ENCODE assay signal across 15 cellular contexts in genomic region chrX:74211911-74212310, GRCh38.
DNase-seq lines count a peak whose midpoint lies in the region; ATAC-seq, FAIRE-seq and TF ChIP-seq lines count a peak whose summit lies in the region.
"Had no signal": no experiment of that assay in that cellular context is flagged by ENCODE, and none has a peak within 500 bp of the region (broad histone marks: within the 10 kb centered on the region; RNA-seq: fewer than 3 reads in every experiment).

No MANE protein-coding gene starts in this region.

- no peak overlapping the region for H3K27ac ChIP-seq in tibial artery
- H3K27ac ChIP-seq: BLaER1 treated with 17β-estradiol and CSF1 and Interleukin-3, amounts not matched to agents 10 nM and 100 nM had no signal

- DNase-seq in posterior cingulate gyrus (no peak), tibial artery (no peak)
- DNase-seq: ACHN; CD4-positive, CD25-positive, alpha-beta regulatory T cell; DMS 273 treated with DMSO at 0.1 percent for 48 hours; HCEC 1CT; IMR-90; KBM-7 had no signal

- peaks cover 0 to 18% (median 5%) of the 10 kb centered on the region in 3 donors for H3K36me3 ChIP-seq in tibial artery

- peak; percentile 87 for FAIRE-seq in G401.6 (lab: Jason Lieb, UNC)
- FAIRE-seq in TTC549 (lab: Jason Lieb, UNC) = peak; percentile 61
- peak; percentile 91 for FAIRE-seq in islet of Langerhans (lab: Jason Lieb, UNC)
- FAIRE-seq: GM12878, GM18507 had no signal

- H3K4me3 ChIP-seq in tibial artery = no peak overlapping the region
- H3K4me3 ChIP-seq: BLaER1 treated with 17β-estradiol and CSF1 and Interleukin-3, amounts not matched to agents 10 nM and 100 nM; GM12878 had no signal

- TF ChIP-seq CTCF in tibial artery (IDR thresholded peaks at IDR 0.05) = no peak

- no peaks in the 10 kb centered on the region for H3K4me1 ChIP-seq in tibial artery
- H3K4me1 ChIP-seq: BLaER1 treated with 17β-estradiol and CSF1 and Interleukin-3, amounts not matched to agents 10 nM and 100 nM had no signal

- H3K9me3 ChIP-seq in tibial artery = no peaks in the 10 kb centered on the region

- intact Hi-C loops in posterior cingulate gyrus (cut with DNase I) = no loop called here
- intact Hi-C loops in tibial artery (cut with DNase I; ENCODE audit: low total_unique reads) = no loop called here

- ATAC-seq in SK-N-SH treated with all-trans-retinoic acid at 6 μM for 48 hours = no peak
- ATAC-seq: GM12878 had no signal

- H3K27me3 ChIP-seq in tibial artery = no peaks in the 10 kb centered on the region

TF ChIP-seq in SK-N-SH treated with all-trans-retinoic acid at 6 μM for 48 hours, 23 proteins besides CTCF, POLR2A, EP300 and RAD21:
- TF ChIP-seq POU6F1 (CRISPR knock-in tag; IDR thresholded peaks at IDR 0.05; ENCODE audit: borderline replicate concordance, low read depth) (no peak), ZNF565 (CRISPR knock-in tag; conservative IDR thresholded peaks at IDR 0.05; ENCODE audit: low read depth) (no peak), TSHZ2 (CRISPR knock-in tag; IDR thresholded peaks at IDR 0.05) (no peak), TCF4 (CRISPR knock-in tag; IDR thresholded peaks at IDR 0.05; ENCODE audit: borderline replicate concordance) (no peak), CSRNP3 (CRISPR knock-in tag; IDR thresholded peaks at IDR 0.05) (no peak), GLIS3 (CRISPR knock-in tag; IDR thresholded peaks at IDR 0.05) (no peak), OSR1 (CRISPR knock-in tag; IDR thresholded peaks at IDR 0.05) (no peak), ZNF70 (CRISPR knock-in tag; IDR thresholded peaks at IDR 0.05) (no peak), CSDC2 (CRISPR knock-in tag; IDR thresholded peaks at IDR 0.05) (no peak), ESRRG (CRISPR knock-in tag; IDR thresholded peaks at IDR 0.05) (no peak), CREB5 (CRISPR knock-in tag; IDR thresholded peaks at IDR 0.05; ENCODE audit: low read depth) (no peak), ZFP30 (CRISPR knock-in tag; IDR thresholded peaks at IDR 0.05) (no peak), SNAI2 (CRISPR knock-in tag; IDR thresholded peaks at IDR 0.05) (no peak), ZC3H10 (CRISPR knock-in tag; IDR thresholded peaks at IDR 0.05) (no peak)
